17 cellular contexts compared by ENCODE assay signal in genomic region chr2:70728128-70728527, GRCh38.
"Had no signal": no experiment of that assay in that cellular context is flagged by ENCODE, and none has a peak within 500 bp of the region (broad histone marks: within the 10 kb centered on the region; RNA-seq: fewer than 3 reads in every experiment).

No MANE protein-coding gene starts in this region.

- H3K9me3 ChIP-seq: prostate gland had no signal

- ATAC-seq: left lobe of liver; natural killer cell treated with Interleukin-12 subunit alpha and Interleukin-12 subunit beta and Interleukin-15 and Interleukin-18, amount 100 ng/mL, for 72 hours; sciatic nerve had no signal

- DNase-seq: activated CD4-positive, alpha-beta memory T cell treated with anti-CD3 and anti-CD28 coated beads for 36 hours; activated gamma-delta T cell; activated T-cell treated with anti-CD3 and anti-CD28 coated beads, Interleukin-2, amount 50 U/mL, for 48 hours; aorta; central memory CD4-positive, alpha-beta T cell; cortex of kidney; effector memory CD4-positive, alpha-beta T cell; hypothalamus; islet precursor cell; occipital lobe; stimulated activated CD4-positive, alpha-beta T cell treated with anti-CD3 and anti-CD28 coated beads, Interleukin-2, amount 100 ng/mL, for 24 hours; stimulated activated naive CD4-positive, alpha-beta T cell; T-helper 9 cell had no signal

- H3K4me1 ChIP-seq: prostate gland had no signal

- H3K36me3 ChIP-seq: prostate gland had no signal

- H3K27ac ChIP-seq: prostate gland had no signal

- H3K4me3 ChIP-seq: prostate gland had no signal
